In the genomic region with DNA sequence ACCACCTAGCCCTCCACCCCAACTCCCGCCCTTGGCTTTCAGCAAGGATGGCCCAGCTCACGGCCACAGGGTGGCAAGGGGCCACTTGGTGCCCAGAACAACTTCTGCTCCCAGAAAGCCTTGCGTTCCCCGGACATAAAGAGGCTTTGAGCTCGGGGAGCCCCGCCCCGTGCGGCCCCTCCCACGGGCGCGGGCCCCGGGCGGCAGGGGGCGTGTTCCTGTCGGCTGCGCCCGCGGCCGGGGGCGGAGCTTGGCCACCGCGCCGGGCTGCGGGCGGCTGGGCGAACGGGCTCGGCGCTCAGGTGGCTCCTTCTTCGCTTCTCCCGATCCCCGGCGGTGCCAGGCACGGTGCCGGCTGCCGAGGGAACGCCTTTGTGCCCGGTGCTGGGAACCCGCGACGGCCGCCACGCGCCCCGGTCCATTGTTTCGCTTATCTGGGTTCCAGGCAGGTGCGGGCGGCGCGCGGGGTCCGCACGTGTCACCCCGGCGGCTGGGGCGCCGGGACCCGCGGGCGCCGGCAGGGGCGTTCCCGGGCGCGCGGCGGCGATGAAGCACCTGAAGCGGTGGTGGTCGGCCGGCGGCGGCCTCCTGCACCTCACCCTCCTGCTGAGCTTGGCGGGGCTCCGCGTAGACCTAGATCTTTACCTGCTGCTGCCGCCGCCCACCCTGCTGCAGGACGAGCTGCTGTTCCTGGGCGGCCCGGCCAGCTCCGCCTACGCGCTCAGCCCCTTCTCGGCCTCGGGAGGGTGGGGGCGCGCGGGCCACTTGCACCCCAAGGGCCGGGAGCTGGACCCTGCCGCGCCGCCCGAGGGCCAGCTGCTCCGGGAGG, we compare ENCODE assay signal across 8 cellular contexts.
A peak's percentile ranks its signal among the peaks of the same experiment; 100 is the strongest.
DNase-seq lines count a peak whose midpoint lies in the region; ATAC-seq and TF ChIP-seq lines count a peak whose summit lies in the region.

A gene with protein sequence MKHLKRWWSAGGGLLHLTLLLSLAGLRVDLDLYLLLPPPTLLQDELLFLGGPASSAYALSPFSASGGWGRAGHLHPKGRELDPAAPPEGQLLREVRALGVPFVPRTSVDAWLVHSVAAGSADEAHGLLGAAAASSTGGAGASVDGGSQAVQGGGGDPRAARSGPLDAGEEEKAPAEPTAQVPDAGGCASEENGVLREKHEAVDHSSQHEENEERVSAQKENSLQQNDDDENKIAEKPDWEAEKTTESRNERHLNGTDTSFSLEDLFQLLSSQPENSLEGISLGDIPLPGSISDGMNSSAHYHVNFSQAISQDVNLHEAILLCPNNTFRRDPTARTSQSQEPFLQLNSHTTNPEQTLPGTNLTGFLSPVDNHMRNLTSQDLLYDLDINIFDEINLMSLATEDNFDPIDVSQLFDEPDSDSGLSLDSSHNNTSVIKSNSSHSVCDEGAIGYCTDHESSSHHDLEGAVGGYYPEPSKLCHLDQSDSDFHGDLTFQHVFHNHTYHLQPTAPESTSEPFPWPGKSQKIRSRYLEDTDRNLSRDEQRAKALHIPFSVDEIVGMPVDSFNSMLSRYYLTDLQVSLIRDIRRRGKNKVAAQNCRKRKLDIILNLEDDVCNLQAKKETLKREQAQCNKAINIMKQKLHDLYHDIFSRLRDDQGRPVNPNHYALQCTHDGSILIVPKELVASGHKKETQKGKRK (plus strand): TSS at position 246 of the 829 bp plus-strand sequence. CDS start 301 bp downstream, at position 547.

- H3K27ac ChIP-seq in HL-60 (replicated peaks), result peak within 1 kb of the TSS; percentile 56; the same call in 1 of the 2 replicates
- H3K27ac ChIP-seq in OCI-LY1 (ENCODE audit: low read depth, low read length, poor library complexity, severe bottlenecking), result peak within 1 kb of the TSS; percentile 94

- H3K4me1 ChIP-seq in OCI-LY1 (ENCODE audit: insufficient read depth, low read length, severe bottlenecking) (peaks cover 53% of the 10 kb centered on the region), mucosa of stomach (ENCODE audit: control insufficient read depth, insufficient read depth, low read length) (peaks cover 34% of the 10 kb centered on the region)

- H3K9ac ChIP-seq in OCI-LY1 (ENCODE audit: low read length) (peak within 1 kb of the TSS; percentile 70), mucosa of stomach (ENCODE audit: low read length) (peak within 1 kb of the TSS; percentile 44)

- DNase-seq in COLO668 (lab: John Stamatoyannopoulos, UW; ENCODE audit: unreplicated experiment) (peak; percentile 97), HL-60 (ENCODE audit: low read depth in 1 of 2, low spot score in 1 of 2) (peak; percentile 50 to 80), erythroblast (lab: John Stamatoyannopoulos, UW) (peak; percentile 87 to 90)
- peak; percentile 90 for DNase-seq in activated CD8-positive, alpha-beta memory T cell treated with anti-CD3 and anti-CD28 coated beads, Interleukin-2, amount 50 U/mL, for 48 hours
- DNase-seq in stimulated activated CD8-positive, alpha-beta memory T cell treated with anti-CD3 and anti-CD28 coated beads, Interleukin-4, amount 100 ng/mL, for 4 hours (ENCODE audit: low read depth in 2 of 2, low spot score in 1 of 2), result peak; percentile 45 to 64

- H3K27me3 ChIP-seq in HL-60 (ENCODE audit: insufficient read depth, poor library complexity, severe bottlenecking) (peaks cover 2% of the 10 kb centered on the region), OCI-LY1 (ENCODE audit: insufficient read depth, low read length) (no peaks in the 10 kb centered on the region), mucosa of stomach (ENCODE audit: control insufficient read depth, insufficient read depth, low read length) (peaks cover 8% of the 10 kb centered on the region)

- H3K79me2 ChIP-seq in OCI-LY1 (ENCODE audit: insufficient read depth, low read length), result peaks cover 35% of the 10 kb centered on the region

- TF ChIP-seq CTCF in HL-60 (IDR thresholded peaks at IDR 0.05; ENCODE audit: insufficient read depth, low read length) (no peak), OCI-LY1 (IDR thresholded peaks at IDR 0.05; ENCODE audit: low read length) (peak; percentile 23; the same call in 1 of the 2 replicates)

- H3K36me3 ChIP-seq in OCI-LY1 (ENCODE audit: insufficient read depth, low read length) (no peaks in the 10 kb centered on the region), mucosa of stomach (ENCODE audit: control insufficient read depth, insufficient read depth, low read length) (no peaks in the 10 kb centered on the region)

- peak within 1 kb of the TSS; percentile 55 for H3K4me3 ChIP-seq in HL-60 (replicated peaks; ENCODE audit: insufficient read depth, low read length)
- H3K4me3 ChIP-seq in OCI-LY1 (ENCODE audit: low read depth, low read length, poor library complexity, severe bottlenecking), result peak within 1 kb of the TSS; percentile 69
- peak within 1 kb of the TSS; percentile 40 for H3K4me3 ChIP-seq in mucosa of stomach (ENCODE audit: low read length)

- no peaks in the 10 kb centered on the region for H3K9me2 ChIP-seq in OCI-LY1 (ENCODE audit: low read depth, low read length)

- TF ChIP-seq POLR2A in erythroblast (IDR thresholded peaks at IDR 0.05; ENCODE audit: low read length), result peak; percentile 72

- peak; percentile 63 for ATAC-seq in GM19463 (IDR thresholded peaks at IDR 0.05; ENCODE audit: unreplicated experiment)

- H3K9me3 ChIP-seq in OCI-LY1 (ENCODE audit: low read length) (no peaks in the 10 kb centered on the region), mucosa of stomach (ENCODE audit: control insufficient read depth, low read length) (no peaks in the 10 kb centered on the region)

- peak within 1 kb of the TSS; percentile 94 for H3K4me2 ChIP-seq in OCI-LY1 (ENCODE audit: low read length)

- H4K20me1 ChIP-seq in OCI-LY1 (ENCODE audit: insufficient read depth, low read length), result no peaks in the 10 kb centered on the region

- H3F3A ChIP-seq in OCI-LY1 (ENCODE audit: insufficient read depth, low read length), result no peaks in the 10 kb centered on the region

- 0 out of 2 replicates have a peak within 1 kb of the TSS, but pooled peaks have one; percentile 44 for H2AFZ ChIP-seq in OCI-LY1 (ENCODE audit: low read length)

Comparison
In these comparisons a context has a peak if more than half of its experiments do, and no peak if none do; other contexts are left out.
1. Peak in every context shown above with its lines: DNase-seq, ATAC-seq, H3K4me3 ChIP-seq and H3K27ac ChIP-seq.